ENCODE assay signal across 8 cellular contexts in genomic region chr19:1039646-1040475, GRCh38. TPM values are rescaled to one million over a fixed set of nuclear protein-coding genes. Genes with fewer than 3 reads are reported as not detected.
DNase-seq lines count a peak whose midpoint lies in the region; ATAC-seq and TF ChIP-seq lines count a peak whose summit lies in the region.

A gene with protein sequence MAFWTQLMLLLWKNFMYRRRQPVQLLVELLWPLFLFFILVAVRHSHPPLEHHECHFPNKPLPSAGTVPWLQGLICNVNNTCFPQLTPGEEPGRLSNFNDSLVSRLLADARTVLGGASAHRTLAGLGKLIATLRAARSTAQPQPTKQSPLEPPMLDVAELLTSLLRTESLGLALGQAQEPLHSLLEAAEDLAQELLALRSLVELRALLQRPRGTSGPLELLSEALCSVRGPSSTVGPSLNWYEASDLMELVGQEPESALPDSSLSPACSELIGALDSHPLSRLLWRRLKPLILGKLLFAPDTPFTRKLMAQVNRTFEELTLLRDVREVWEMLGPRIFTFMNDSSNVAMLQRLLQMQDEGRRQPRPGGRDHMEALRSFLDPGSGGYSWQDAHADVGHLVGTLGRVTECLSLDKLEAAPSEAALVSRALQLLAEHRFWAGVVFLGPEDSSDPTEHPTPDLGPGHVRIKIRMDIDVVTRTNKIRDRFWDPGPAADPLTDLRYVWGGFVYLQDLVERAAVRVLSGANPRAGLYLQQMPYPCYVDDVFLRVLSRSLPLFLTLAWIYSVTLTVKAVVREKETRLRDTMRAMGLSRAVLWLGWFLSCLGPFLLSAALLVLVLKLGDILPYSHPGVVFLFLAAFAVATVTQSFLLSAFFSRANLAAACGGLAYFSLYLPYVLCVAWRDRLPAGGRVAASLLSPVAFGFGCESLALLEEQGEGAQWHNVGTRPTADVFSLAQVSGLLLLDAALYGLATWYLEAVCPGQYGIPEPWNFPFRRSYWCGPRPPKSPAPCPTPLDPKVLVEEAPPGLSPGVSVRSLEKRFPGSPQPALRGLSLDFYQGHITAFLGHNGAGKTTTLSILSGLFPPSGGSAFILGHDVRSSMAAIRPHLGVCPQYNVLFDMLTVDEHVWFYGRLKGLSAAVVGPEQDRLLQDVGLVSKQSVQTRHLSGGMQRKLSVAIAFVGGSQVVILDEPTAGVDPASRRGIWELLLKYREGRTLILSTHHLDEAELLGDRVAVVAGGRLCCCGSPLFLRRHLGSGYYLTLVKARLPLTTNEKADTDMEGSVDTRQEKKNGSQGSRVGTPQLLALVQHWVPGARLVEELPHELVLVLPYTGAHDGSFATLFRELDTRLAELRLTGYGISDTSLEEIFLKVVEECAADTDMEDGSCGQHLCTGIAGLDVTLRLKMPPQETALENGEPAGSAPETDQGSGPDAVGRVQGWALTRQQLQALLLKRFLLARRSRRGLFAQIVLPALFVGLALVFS (N-terminal part only) (plus strand): TSS chr19:1040107. CDS start chr19:1041362, 1,255 bp downstream.

- no peaks in the 10 kb centered on the region for H3K9me3 Mint-ChIP-seq in Calu3 (ENCODE audit: low read depth, unreplicated experiment)
- H3K9me3 Mint-ChIP-seq in endothelial cell (ENCODE audit: unreplicated experiment) = no peaks in the 10 kb centered on the region
- H3K9me3 Mint-ChIP-seq in mesothelial cell of epicardium = no peaks in the 10 kb centered on the region

- peaks cover 27% of the 10 kb centered on the region for H3K36me3 ChIP-seq in OCI-LY1 (ENCODE audit: insufficient read depth, low read length)

- no peaks in the 10 kb centered on the region for H3K9me3 ChIP-seq in OCI-LY1 (ENCODE audit: low read length)

- H3K4me1 ChIP-seq in OCI-LY1 (ENCODE audit: insufficient read depth, low read length, severe bottlenecking) = peaks cover 49% of the 10 kb centered on the region

- TF ChIP-seq CTCF in Calu3 (IDR thresholded peaks at IDR 0.05; ENCODE audit: unreplicated experiment) = no peak
- TF ChIP-seq CTCF in OCI-LY1 (IDR thresholded peaks at IDR 0.05; ENCODE audit: low read length) = no peak
- TF ChIP-seq CTCF in endothelial cell (IDR thresholded peaks at IDR 0.05; ENCODE audit: unreplicated experiment) = no peak
- TF ChIP-seq CTCF in mesothelial cell of epicardium (IDR thresholded peaks at IDR 0.05; ENCODE audit: unreplicated experiment) = no peak

- CTCF ChIA-PET in Calu3 (lab: Charles Lee) = interaction anchor here (0.6 to 1.2 kb wide), 3 partner anchors 11 to 39 kb away, joined by 3 to 13 read pairs (median 4); partner anchors contain the start of gene CNN2

- no TSS peak for BruUV-seq in Calu3 (replicated peaks; lab: Mats Ljungman, UMichigan)

- H3K27ac Mint-ChIP-seq in Calu3 (ENCODE audit: unreplicated experiment) (peak within 1 kb of the TSS; percentile 81), endothelial cell (ENCODE audit: unreplicated experiment) (peak within 1 kb of the TSS; percentile 74), mesothelial cell of epicardium (peak within 1 kb of the TSS; percentile 89)

- H3K4me2 ChIP-seq in OCI-LY1 (ENCODE audit: low read length) = peak within 1 kb of the TSS; percentile 92

- intact Hi-C loops in Calu3 (cut with micrococcal nuclease; ENCODE audit: unreplicated experiment) = no loop called here

- peak within 1 kb of the TSS; percentile 94 for H3K9ac ChIP-seq in OCI-LY1 (ENCODE audit: low read length)

- H3K27me3 Mint-ChIP-seq in Calu3 (ENCODE audit: unreplicated experiment) = no peaks in the 10 kb centered on the region
- H3K27me3 Mint-ChIP-seq in endothelial cell (ENCODE audit: unreplicated experiment) = peaks cover 30% of the 10 kb centered on the region
- no peaks in the 10 kb centered on the region for H3K27me3 Mint-ChIP-seq in mesothelial cell of epicardium (ENCODE audit: low read depth)

- peaks cover 13% of the 10 kb centered on the region; the same call in 1 of the 2 replicates for H3F3A ChIP-seq in OCI-LY1 (ENCODE audit: insufficient read depth, low read length)

- peak within 1 kb of the TSS; percentile 90 for H3K4me3 ChIP-seq in OCI-LY1 (ENCODE audit: low read depth, low read length, poor library complexity, severe bottlenecking)

- H3K36me3 Mint-ChIP-seq in Calu3 (ENCODE audit: insufficient read depth, unreplicated experiment) (peaks cover 64% of the 10 kb centered on the region), endothelial cell (ENCODE audit: low read depth, unreplicated experiment) (peaks cover 29% of the 10 kb centered on the region), mesothelial cell of epicardium (peaks cover 18% of the 10 kb centered on the region)

- peaks cover 9% of the 10 kb centered on the region for H3K4me1 Mint-ChIP-seq in Calu3 (ENCODE audit: low read depth, unreplicated experiment)
- peaks cover 17% of the 10 kb centered on the region for H3K4me1 Mint-ChIP-seq in endothelial cell (ENCODE audit: unreplicated experiment)
- H3K4me1 Mint-ChIP-seq in mesothelial cell of epicardium = peaks cover 20% of the 10 kb centered on the region

- no peaks in the 10 kb centered on the region for H3K9me2 ChIP-seq in OCI-LY1 (ENCODE audit: low read depth, low read length)

- no peak within 1 kb of the TSS for H2AFZ ChIP-seq in OCI-LY1 (ENCODE audit: low read length)

- ATAC-seq in GM21515 (IDR thresholded peaks at IDR 0.05; ENCODE audit: unreplicated experiment) = peak; percentile 66

- no peaks in the 10 kb centered on the region for H3K27me3 ChIP-seq in OCI-LY1 (ENCODE audit: insufficient read depth, low read length)

- no peaks in the 10 kb centered on the region for H4K20me1 ChIP-seq in OCI-LY1 (ENCODE audit: insufficient read depth, low read length)

- peak; percentile 98 for DNase-seq in Calu3
- peak; percentile 95 for DNase-seq in HuH-7 (ENCODE audit: low spot score)
- peak; percentile 98 for DNase-seq in activated CD8-positive, alpha-beta memory T cell treated with anti-CD3 and anti-CD28 coated beads, Interleukin-2, amount 50 U/mL, for 24 hours (ENCODE audit: extremely low read depth)
- peak; percentile 99 for DNase-seq in endothelial cell (ENCODE audit: low spot score)
- DNase-seq in mesothelial cell of epicardium (ENCODE audit: low spot score in 2 of 2, unreplicated experiment in 2 of 2) = peak; percentile 98 to 100
- peak; percentile 98 to 99 for DNase-seq in stimulated activated CD8-positive, alpha-beta memory T cell treated with anti-CD3 and anti-CD28 coated beads, Interleukin-15, amount 100 ng/mL, for 4 hours (ENCODE audit: low read depth in 2 of 2)

- H3K4me3 Mint-ChIP-seq in Calu3 (ENCODE audit: low read depth, unreplicated experiment) (peak within 1 kb of the TSS; percentile 86), endothelial cell (ENCODE audit: unreplicated experiment) (peak within 1 kb of the TSS; percentile 94), mesothelial cell of epicardium (peak within 1 kb of the TSS; percentile 73)

- H3K27ac ChIP-seq in OCI-LY1 (ENCODE audit: low read depth, low read length, poor library complexity, severe bottlenecking) = peak within 1 kb of the TSS; percentile 99

- H3K79me2 ChIP-seq in OCI-LY1 (ENCODE audit: insufficient read depth, low read length) = no peaks in the 10 kb centered on the region

RNA-seq across cellular contexts. Expression of the gene that starts here (rescaled TPM):
- 22.7 and 24.3 TPM in 2 replicates for total RNA-seq in Calu3 (2022)
- 16.3 TPM for total RNA-seq in endothelial cell (ENCODE audit: unreplicated experiment)
- total RNA-seq in mesothelial cell of epicardium = 18.0 to 22.5 TPM (median 20.1 TPM) in 3 replicates

Comparison
In these comparisons a context has a peak if more than half of its experiments do, and no peak if none do; other contexts are left out.
1. Peak in every context shown above with its lines: DNase-seq, ATAC-seq, H3K4me3 ChIP-seq and H3K27ac ChIP-seq.